ENCODE assay signal across 8 cellular contexts in genomic region chr3:49121244-49121671, GRCh38. TPM values are rescaled to one million over a fixed set of nuclear protein-coding genes. Genes with fewer than 3 reads are reported as not detected.
DNase-seq lines count a peak whose midpoint lies in the region; ATAC-seq, FAIRE-seq and TF ChIP-seq lines count a peak whose summit lies in the region.

No MANE protein-coding gene starts in this region.

- no peak for DNase-seq in SK-N-SH
- DNase-seq in activated T-helper 2 cell treated with anti-CD3 and anti-CD28 coated beads, Interferon-gamma antibody, Interleukin-2, Interleukin-4, amounts not matched to agents 10 μg/mL and 5 μg/mL and 100 μg/mL, durations not matched to agents 14 hours and 24 hours and 36 hours (ENCODE audit: low spot score): no peak
- DNase-seq in kidney: no peak
- peak in 1 of 49 donors; percentile 10 for DNase-seq in substantia nigra (lab: John Stamatoyannopoulos, UW)
- no peak for DNase-seq in ureter (ENCODE audit: low spot score)
- DNase-seq in activated gamma-delta T cell treated with Interleukin-2 at 50 U/mL for 16 hours: no peak

- POLR2A ChIA-PET in SK-N-SH (lab: Yijun Ruan, JAX): interaction anchor here (0.7 to 4.0 kb wide), 9 partner anchors 8 to 237 kb away, joined by 3 to 25 read pairs (median 4); partner anchors contain the start of genes CCDC71, LAMB2, NDUFAF3 and QARS1

- 87% methylated on average over 14 of the region's 14 CpGs for WGBS in SK-N-SH (ENCODE audit: low lambda C conversion rate)

- H3K9me3 Mint-ChIP-seq in activated T-helper 2 cell treated with anti-CD3 and anti-CD28 coated beads, Interferon-gamma antibody, Interleukin-2, Interleukin-4, amounts not matched to agents 10 μg/mL and 5 μg/mL and 100 μg/mL, durations not matched to agents 14 hours and 24 hours and 36 hours: no peaks in the 10 kb centered on the region

- peak overlapping the region; percentile 100; the same call in 1 of the 2 replicates for H3K4me2 ChIP-seq in SK-N-SH

- TF ChIP-seq CTCF in SK-N-SH (IDR thresholded peaks at IDR 0.05) (no peak), kidney (IDR thresholded peaks at IDR 0.05; ENCODE audit: borderline replicate concordance, extremely low read depth, insufficient read depth) (no peak)

- H3K9me3 ChIP-seq in SK-N-SH (no peaks in the 10 kb centered on the region), kidney (ENCODE audit: control insufficient read depth in 1 of 2, low read length in 2 of 2) (no peaks in the 10 kb centered on the region)

- ATAC-seq in SK-N-SH treated with all-trans-retinoic acid at 6 μM for 48 hours: no peak
- no peak for ATAC-seq in GM19023 (IDR thresholded peaks at IDR 0.05; ENCODE audit: unreplicated experiment)

- H3F3A ChIP-seq in SK-N-SH (replicated peaks; ENCODE audit: insufficient read depth): peaks cover 36% of the 10 kb centered on the region

- no peak overlapping the region; the same call in 1 of the 2 replicates for H2AFZ ChIP-seq in SK-N-SH (ENCODE audit: low read depth)

- no peak for TF ChIP-seq EP300 in SK-N-SH (IDR thresholded peaks at IDR 0.05; ENCODE audit: borderline replicate concordance in 1 of 2, low read depth in 1 of 2, low read length in 1 of 2)

- H3K27ac ChIP-seq in SK-N-SH (ENCODE audit: low read depth in 2 of 2, low read length in 1 of 2): peak overlapping the region; percentile 96 to 98
- H3K27ac ChIP-seq in kidney (ENCODE audit: low read depth in 2 of 2, low read length in 2 of 2): peak overlapping the region; percentile 86 to 95
- H3K27ac ChIP-seq in substantia nigra (ENCODE audit: low read depth, low read length, poor library complexity, severe bottlenecking): peak overlapping the region; percentile 89

- peak overlapping the region in 1 of 2 experiments; percentile 100; a peak in 1 of 4 replicates for H3K4me3 ChIP-seq in SK-N-SH (ENCODE audit: low read depth in 2 of 2, low read length in 1 of 2)
- peak overlapping the region in 1 of 2 donors; percentile 80 for H3K4me3 ChIP-seq in kidney (ENCODE audit: low read length in 2 of 2)

- H4K20me1 ChIP-seq in SK-N-SH (ENCODE audit: insufficient read depth): no peaks in the 10 kb centered on the region

- H3K36me3 Mint-ChIP-seq in activated T-helper 2 cell treated with anti-CD3 and anti-CD28 coated beads, Interferon-gamma antibody, Interleukin-2, Interleukin-4, amounts not matched to agents 10 μg/mL and 5 μg/mL and 100 μg/mL, durations not matched to agents 14 hours and 24 hours and 36 hours (ENCODE audit: low read depth): peaks cover 28% of the 10 kb centered on the region

- H3K4me3 Mint-ChIP-seq in activated T-helper 2 cell treated with anti-CD3 and anti-CD28 coated beads, Interferon-gamma antibody, Interleukin-2, Interleukin-4, amounts not matched to agents 10 μg/mL and 5 μg/mL and 100 μg/mL, durations not matched to agents 14 hours and 24 hours and 36 hours (ENCODE audit: low read depth): peak overlapping the region; percentile 21

- peaks cover 11% of the 10 kb centered on the region for H3K4me1 Mint-ChIP-seq in activated T-helper 2 cell treated with anti-CD3 and anti-CD28 coated beads, Interferon-gamma antibody, Interleukin-2, Interleukin-4, amounts not matched to agents 10 μg/mL and 5 μg/mL and 100 μg/mL, durations not matched to agents 14 hours and 24 hours and 36 hours (ENCODE audit: low read depth)

- no peak overlapping the region for H3K9ac ChIP-seq in SK-N-SH
- peak overlapping the region in 1 of 2 donors; percentile 46 for H3K9ac ChIP-seq in kidney (ENCODE audit: low read length in 2 of 2)

- H3K4me1 ChIP-seq in SK-N-SH (ENCODE audit: control insufficient read depth in 1 of 2, insufficient read depth in 2 of 2, low read depth in 1 of 2, low read length in 1 of 2) (peaks cover 7 to 19% of the 10 kb centered on the region in 2 experiments; a peak in 2 of 4 replicates), kidney (ENCODE audit: control insufficient read depth in 1 of 2, insufficient read depth in 1 of 2, low read depth in 1 of 2, low read length in 2 of 2) (peaks cover 10 to 15% of the 10 kb centered on the region in 2 donors)

- H3K79me2 ChIP-seq in SK-N-SH (ENCODE audit: insufficient read depth): peaks cover 31% of the 10 kb centered on the region

- peak overlapping the region; percentile 80 for H3K27ac Mint-ChIP-seq in activated T-helper 2 cell treated with anti-CD3 and anti-CD28 coated beads, Interferon-gamma antibody, Interleukin-2, Interleukin-4, amounts not matched to agents 10 μg/mL and 5 μg/mL and 100 μg/mL, durations not matched to agents 14 hours and 24 hours and 36 hours

- TF ChIP-seq RAD21 in SK-N-SH (IDR thresholded peaks at IDR 0.05; ENCODE audit: low read length): no peak

- no peaks in the 10 kb centered on the region for H3K27me3 ChIP-seq in SK-N-SH (ENCODE audit: insufficient read depth)

- H3K9me2 ChIP-seq in SK-N-SH: no peaks in the 10 kb centered on the region

- no peaks in the 10 kb centered on the region for H3K27me3 Mint-ChIP-seq in activated T-helper 2 cell treated with anti-CD3 and anti-CD28 coated beads, Interferon-gamma antibody, Interleukin-2, Interleukin-4, amounts not matched to agents 10 μg/mL and 5 μg/mL and 100 μg/mL, durations not matched to agents 14 hours and 24 hours and 36 hours (ENCODE audit: low read depth)

- CTCF ChIA-PET in SK-N-SH (lab: Yijun Ruan, JAX): interaction anchor here (0.6 to 4.0 kb wide), 8 partner anchors 10 to 328 kb away, joined by 3 to 26 read pairs (median 4); partner anchors contain the start of genes KLHDC8B, LAMB2 and QRICH1

- no peak for FAIRE-seq in kidney (lab: Jason Lieb, UNC)

- H3K36me3 ChIP-seq in SK-N-SH (replicated peaks in 1 of 2; ENCODE audit: control insufficient read depth in 1 of 2, insufficient read depth in 2 of 2, low read length in 1 of 2) (peaks cover 28 to 71% of the 10 kb centered on the region in 2 experiments), kidney (ENCODE audit: control insufficient read depth in 1 of 2, insufficient read depth in 2 of 2, low read length in 2 of 2) (peaks cover 50 to 76% of the 10 kb centered on the region in 2 donors)

- intact Hi-C loops in activated T-helper 2 cell treated with anti-CD3 and anti-CD28 coated beads, Interferon-gamma antibody, Interleukin-2, Interleukin-4, amounts not matched to agents 10 μg/mL and 5 μg/mL and 100 μg/mL, durations not matched to agents 14 hours and 24 hours and 36 hours (cut with micrococcal nuclease): loop anchor here (5.0 kb wide), 1 partner anchor 46 kb away; the partner anchor contains the start of gene CCDC71
- intact Hi-C loops in kidney (cut with DNase I): no loop called here

TF ChIP-seq in SK-N-SH, 30 proteins besides CTCF, POLR2A, EP300 and RAD21 (continues in another document):
- no peak for TF ChIP-seq SIN3A (IDR thresholded peaks at IDR 0.05; ENCODE audit: borderline replicate concordance, low read depth, low read length)
- TF ChIP-seq RXRA (IDR thresholded peaks at IDR 0.05; ENCODE audit: borderline replicate concordance, low read depth): no peak

TF ChIP-seq in SK-N-SH treated with all-trans-retinoic acid at 6 μM for 48 hours, 23 proteins besides CTCF, POLR2A, EP300 and RAD21 (continues in another document):
- no peak for TF ChIP-seq CSDC2 (CRISPR knock-in tag; IDR thresholded peaks at IDR 0.05)
- no peak for TF ChIP-seq ZFP3 (CRISPR knock-in tag; IDR thresholded peaks at IDR 0.05)
- no peak for TF ChIP-seq ISL1 (CRISPR knock-in tag; IDR thresholded peaks at IDR 0.05)

RNA-seq across cellular contexts. Expression of gene USP19, which starts 0.6 kb away (rescaled TPM):
- polyA plus RNA-seq in SK-N-SH (2012; rRNA removed) (75.6 and 80.5 TPM in 2 replicates), kidney (ENCODE audit: insufficient read depth, low read depth, low replicate concordance) (29.3 TPM)
- 31.2 and 48.4 TPM in 2 replicates for polyA plus RNA-seq in SK-N-SH (2012; cell fraction: cytosol; rRNA removed)
- 181 and 182 TPM in 2 replicates for polyA plus RNA-seq in SK-N-SH (2012; cell fraction: nucleus; rRNA removed)
- total RNA-seq in activated T-helper 2 cell treated with anti-CD3 and anti-CD28 coated beads, Interferon-gamma antibody, Interleukin-2, Interleukin-4, amounts not matched to agents 10 μg/mL and 5 μg/mL and 100 μg/mL, durations not matched to agents 14 hours and 24 hours and 36 hours: 47.9 and 54.8 TPM in 2 replicates
- total RNA-seq in kidney (67.2 TPM), ureter (69.3 TPM)

RNA-seq across cellular contexts. Expression of gene LAMB2, which starts 11.6 kb away (rescaled TPM):
- 318 and 332 TPM in 2 replicates for polyA plus RNA-seq in SK-N-SH (2012; rRNA removed)
- 79.7 and 90.1 TPM in 2 replicates for polyA plus RNA-seq in SK-N-SH (2012; cell fraction: cytosol; rRNA removed)
- 1,763 and 2,430 TPM in 2 replicates for polyA plus RNA-seq in SK-N-SH (2012; cell fraction: nucleus; rRNA removed)
- 0.34 TPM in 1 of 2 replicates, not detected in the other for total RNA-seq in activated T-helper 2 cell treated with anti-CD3 and anti-CD28 coated beads, Interferon-gamma antibody, Interleukin-2, Interleukin-4, amounts not matched to agents 10 μg/mL and 5 μg/mL and 100 μg/mL, durations not matched to agents 14 hours and 24 hours and 36 hours
- total RNA-seq in kidney: 444 TPM
- 460 TPM for polyA plus RNA-seq in kidney (ENCODE audit: insufficient read depth, low read depth, low replicate concordance)
- total RNA-seq in ureter: 311 TPM

RNA-seq across cellular contexts. Expression of gene QARS1, which starts 16.7 kb away (rescaled TPM):
- polyA plus RNA-seq in SK-N-SH (2012; rRNA removed) (311 and 381 TPM in 2 replicates), kidney (ENCODE audit: insufficient read depth, low read depth, low replicate concordance) (209 TPM)
- polyA plus RNA-seq in SK-N-SH (2012; cell fraction: cytosol; rRNA removed): 153 and 224 TPM in 2 replicates
- polyA plus RNA-seq in SK-N-SH (2012; cell fraction: nucleus; rRNA removed): 787 and 824 TPM in 2 replicates
- 209 and 226 TPM in 2 replicates for total RNA-seq in activated T-helper 2 cell treated with anti-CD3 and anti-CD28 coated beads, Interferon-gamma antibody, Interleukin-2, Interleukin-4, amounts not matched to agents 10 μg/mL and 5 μg/mL and 100 μg/mL, durations not matched to agents 14 hours and 24 hours and 36 hours
- total RNA-seq in kidney (231 TPM), ureter (355 TPM)

RNA-seq across cellular contexts. Expression of gene QRICH1, which starts 27.4 kb away (rescaled TPM):
- polyA plus RNA-seq in SK-N-SH (2012; rRNA removed) (58.5 and 67.0 TPM in 2 replicates), kidney (ENCODE audit: insufficient read depth, low read depth, low replicate concordance) (23.0 TPM)
- 27.7 and 33.7 TPM in 2 replicates for polyA plus RNA-seq in SK-N-SH (2012; cell fraction: cytosol; rRNA removed)
- 255 and 279 TPM in 2 replicates for polyA plus RNA-seq in SK-N-SH (2012; cell fraction: nucleus; rRNA removed)
- 145 and 164 TPM in 2 replicates for total RNA-seq in activated T-helper 2 cell treated with anti-CD3 and anti-CD28 coated beads, Interferon-gamma antibody, Interleukin-2, Interleukin-4, amounts not matched to agents 10 μg/mL and 5 μg/mL and 100 μg/mL, durations not matched to agents 14 hours and 24 hours and 36 hours
- total RNA-seq in kidney (92.1 TPM), ureter (131 TPM)

RNA-seq across cellular contexts. Expression of gene CCDC71, which starts 44.9 kb away (rescaled TPM):
- polyA plus RNA-seq in SK-N-SH (2012; rRNA removed) (40.9 and 43.6 TPM in 2 replicates), kidney (ENCODE audit: insufficient read depth, low read depth, low replicate concordance) (21.0 TPM)
- polyA plus RNA-seq in SK-N-SH (2012; cell fraction: cytosol; rRNA removed): 20.6 and 31.9 TPM in 2 replicates
- 27.3 and 29.4 TPM in 2 replicates for polyA plus RNA-seq in SK-N-SH (2012; cell fraction: nucleus; rRNA removed)
- 24.4 and 24.9 TPM in 2 replicates for total RNA-seq in activated T-helper 2 cell treated with anti-CD3 and anti-CD28 coated beads, Interferon-gamma antibody, Interleukin-2, Interleukin-4, amounts not matched to agents 10 μg/mL and 5 μg/mL and 100 μg/mL, durations not matched to agents 14 hours and 24 hours and 36 hours
- total RNA-seq in kidney (27.6 TPM), ureter (32.1 TPM)

Comparison
In these comparisons a context has a peak if more than half of its experiments do, and no peak if none do; other contexts are left out.
1. RNA of gene LAMB2, which starts 11.6 kb away (total RNA-seq): 444 TPM in kidney (single experiment) and 311 TPM in ureter (single experiment); 0.34 TPM in activated T-helper 2 cell treated with anti-CD3 and anti-CD28 coated beads, Interferon-gamma antibody, Interleukin-2, Interleukin-4, amounts not matched to agents 10 μg/mL and 5 μg/mL and 100 μg/mL, durations not matched to agents 14 hours and 24 hours and 36 hours; every median in the first group is over 100 times any median in the second.
2. Peak in every context shown above with its lines, with median percentiles within 50 percentile points of each other: H3K27ac ChIP-seq.